2 cellular contexts compared by ENCODE assay signal in the genomic region with DNA sequence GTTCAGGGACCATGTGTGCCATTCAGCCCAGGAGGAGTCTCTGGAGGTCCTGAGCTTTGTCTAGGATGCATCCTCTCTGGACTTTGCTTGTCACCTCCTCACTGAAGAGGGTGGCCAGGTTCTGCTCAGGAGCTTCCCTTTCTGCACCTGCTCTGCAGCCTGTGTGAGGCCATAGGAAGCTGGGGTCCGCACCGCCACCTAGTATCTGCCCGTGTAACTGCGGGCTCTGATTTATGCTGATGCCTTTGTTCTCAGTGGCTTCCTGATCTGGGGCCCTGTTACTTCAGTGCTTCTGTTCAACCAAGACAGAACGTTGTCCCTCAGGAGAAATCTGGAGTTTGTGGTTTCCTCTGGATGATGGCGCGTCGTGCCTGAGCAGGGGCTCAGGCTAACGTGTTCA.
TF ChIP-seq lines count a peak whose summit lies in the region.

No MANE protein-coding gene starts in this region.

TF ChIP-seq in GM23338, 12 proteins besides CTCF, POLR2A, EP300 and RAD21:
- no peak for TF ChIP-seq CREB1 (CRISPR knock-in tag; IDR thresholded peaks at IDR 0.05; ENCODE audit: low read depth)
- TF ChIP-seq, protein P1, sequence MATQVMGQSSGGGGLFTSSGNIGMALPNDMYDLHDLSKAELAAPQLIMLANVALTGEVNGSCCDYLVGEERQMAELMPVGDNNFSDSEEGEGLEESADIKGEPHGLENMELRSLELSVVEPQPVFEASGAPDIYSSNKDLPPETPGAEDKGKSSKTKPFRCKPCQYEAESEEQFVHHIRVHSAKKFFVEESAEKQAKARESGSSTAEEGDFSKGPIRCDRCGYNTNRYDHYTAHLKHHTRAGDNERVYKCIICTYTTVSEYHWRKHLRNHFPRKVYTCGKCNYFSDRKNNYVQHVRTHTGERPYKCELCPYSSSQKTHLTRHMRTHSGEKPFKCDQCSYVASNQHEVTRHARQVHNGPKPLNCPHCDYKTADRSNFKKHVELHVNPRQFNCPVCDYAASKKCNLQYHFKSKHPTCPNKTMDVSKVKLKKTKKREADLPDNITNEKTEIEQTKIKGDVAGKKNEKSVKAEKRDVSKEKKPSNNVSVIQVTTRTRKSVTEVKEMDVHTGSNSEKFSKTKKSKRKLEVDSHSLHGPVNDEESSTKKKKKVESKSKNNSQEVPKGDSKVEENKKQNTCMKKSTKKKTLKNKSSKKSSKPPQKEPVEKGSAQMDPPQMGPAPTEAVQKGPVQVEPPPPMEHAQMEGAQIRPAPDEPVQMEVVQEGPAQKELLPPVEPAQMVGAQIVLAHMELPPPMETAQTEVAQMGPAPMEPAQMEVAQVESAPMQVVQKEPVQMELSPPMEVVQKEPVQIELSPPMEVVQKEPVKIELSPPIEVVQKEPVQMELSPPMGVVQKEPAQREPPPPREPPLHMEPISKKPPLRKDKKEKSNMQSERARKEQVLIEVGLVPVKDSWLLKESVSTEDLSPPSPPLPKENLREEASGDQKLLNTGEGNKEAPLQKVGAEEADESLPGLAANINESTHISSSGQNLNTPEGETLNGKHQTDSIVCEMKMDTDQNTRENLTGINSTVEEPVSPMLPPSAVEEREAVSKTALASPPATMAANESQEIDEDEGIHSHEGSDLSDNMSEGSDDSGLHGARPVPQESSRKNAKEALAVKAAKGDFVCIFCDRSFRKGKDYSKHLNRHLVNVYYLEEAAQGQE (IDR thresholded peaks at IDR 0.05; ENCODE audit: unreplicated experiment) = no peak
- TF ChIP-seq ZNF331 (CRISPR knock-in tag; IDR thresholded peaks at IDR 0.05; ENCODE audit: low read depth) = no peak
- TF ChIP-seq JUNB (IDR thresholded peaks at IDR 0.05; ENCODE audit: unreplicated experiment) = no peak
- no peak for TF ChIP-seq ZNF114 (CRISPR knock-in tag; IDR thresholded peaks at IDR 0.05)

TF ChIP-seq in GM12878, 131 proteins besides CTCF, POLR2A, EP300 and RAD21:
- TF ChIP-seq CREB1 (IDR thresholded peaks at IDR 0.05; ENCODE audit: low read depth) (no peak), RCOR1 (conservative IDR thresholded peaks at IDR 0.05; ENCODE audit: low read depth, low read length) (no peak), HDAC6 (IDR thresholded peaks at IDR 0.05; ENCODE audit: unreplicated experiment) (no peak), POLR2AphosphoS5 (IDR thresholded peaks at IDR 0.05; ENCODE audit: low read length) (no peak), CEBPB (IDR thresholded peaks at IDR 0.05; ENCODE audit: borderline replicate concordance in 1 of 2, low read depth in 2 of 2, low read length in 2 of 2) (no peak), NBN (IDR thresholded peaks at IDR 0.05) (no peak), MEF2A (IDR thresholded peaks at IDR 0.05; ENCODE audit: insufficient read depth, low read depth, low read length) (no peak), CHD4 (IDR thresholded peaks at IDR 0.05) (no peak), NFXL1 (IDR thresholded peaks at IDR 0.05; ENCODE audit: borderline replicate concordance) (no peak), JUNB (IDR thresholded peaks at IDR 0.05) (no peak), CBX3 (IDR thresholded peaks at IDR 0.05; ENCODE audit: borderline replicate concordance, low read depth) (no peak), POU2F2 (IDR thresholded peaks at IDR 0.05; ENCODE audit: borderline replicate concordance, low read depth, low read length) (no peak), RELA (IDR thresholded peaks at IDR 0.05; ENCODE audit: borderline replicate concordance, partially characterized antibody) (no peak)
- TF ChIP-seq, protein P2, sequence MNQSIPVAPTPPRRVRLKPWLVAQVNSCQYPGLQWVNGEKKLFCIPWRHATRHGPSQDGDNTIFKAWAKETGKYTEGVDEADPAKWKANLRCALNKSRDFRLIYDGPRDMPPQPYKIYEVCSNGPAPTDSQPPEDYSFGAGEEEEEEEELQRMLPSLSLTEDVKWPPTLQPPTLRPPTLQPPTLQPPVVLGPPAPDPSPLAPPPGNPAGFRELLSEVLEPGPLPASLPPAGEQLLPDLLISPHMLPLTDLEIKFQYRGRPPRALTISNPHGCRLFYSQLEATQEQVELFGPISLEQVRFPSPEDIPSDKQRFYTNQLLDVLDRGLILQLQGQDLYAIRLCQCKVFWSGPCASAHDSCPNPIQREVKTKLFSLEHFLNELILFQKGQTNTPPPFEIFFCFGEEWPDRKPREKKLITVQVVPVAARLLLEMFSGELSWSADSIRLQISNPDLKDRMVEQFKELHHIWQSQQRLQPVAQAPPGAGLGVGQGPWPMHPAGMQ (IDR thresholded peaks at IDR 0.05; ENCODE audit: borderline replicate concordance) = no peak
- TF ChIP-seq, protein P3, sequence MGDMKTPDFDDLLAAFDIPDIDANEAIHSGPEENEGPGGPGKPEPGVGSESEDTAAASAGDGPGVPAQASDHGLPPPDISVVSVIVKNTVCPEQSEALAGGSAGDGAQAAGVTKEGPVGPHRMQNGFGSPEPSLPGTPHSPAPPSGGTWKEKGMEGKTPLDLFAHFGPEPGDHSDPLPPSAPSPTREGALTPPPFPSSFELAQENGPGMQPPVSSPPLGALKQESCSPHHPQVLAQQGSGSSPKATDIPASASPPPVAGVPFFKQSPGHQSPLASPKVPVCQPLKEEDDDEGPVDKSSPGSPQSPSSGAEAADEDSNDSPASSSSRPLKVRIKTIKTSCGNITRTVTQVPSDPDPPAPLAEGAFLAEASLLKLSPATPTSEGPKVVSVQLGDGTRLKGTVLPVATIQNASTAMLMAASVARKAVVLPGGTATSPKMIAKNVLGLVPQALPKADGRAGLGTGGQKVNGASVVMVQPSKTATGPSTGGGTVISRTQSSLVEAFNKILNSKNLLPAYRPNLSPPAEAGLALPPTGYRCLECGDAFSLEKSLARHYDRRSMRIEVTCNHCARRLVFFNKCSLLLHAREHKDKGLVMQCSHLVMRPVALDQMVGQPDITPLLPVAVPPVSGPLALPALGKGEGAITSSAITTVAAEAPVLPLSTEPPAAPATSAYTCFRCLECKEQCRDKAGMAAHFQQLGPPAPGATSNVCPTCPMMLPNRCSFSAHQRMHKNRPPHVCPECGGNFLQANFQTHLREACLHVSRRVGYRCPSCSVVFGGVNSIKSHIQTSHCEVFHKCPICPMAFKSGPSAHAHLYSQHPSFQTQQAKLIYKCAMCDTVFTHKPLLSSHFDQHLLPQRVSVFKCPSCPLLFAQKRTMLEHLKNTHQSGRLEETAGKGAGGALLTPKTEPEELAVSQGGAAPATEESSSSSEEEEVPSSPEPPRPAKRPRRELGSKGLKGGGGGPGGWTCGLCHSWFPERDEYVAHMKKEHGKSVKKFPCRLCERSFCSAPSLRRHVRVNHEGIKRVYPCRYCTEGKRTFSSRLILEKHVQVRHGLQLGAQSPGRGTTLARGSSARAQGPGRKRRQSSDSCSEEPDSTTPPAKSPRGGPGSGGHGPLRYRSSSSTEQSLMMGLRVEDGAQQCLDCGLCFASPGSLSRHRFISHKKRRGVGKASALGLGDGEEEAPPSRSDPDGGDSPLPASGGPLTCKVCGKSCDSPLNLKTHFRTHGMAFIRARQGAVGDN (IDR thresholded peaks at IDR 0.05) = no peak
- TF ChIP-seq, protein P4, sequence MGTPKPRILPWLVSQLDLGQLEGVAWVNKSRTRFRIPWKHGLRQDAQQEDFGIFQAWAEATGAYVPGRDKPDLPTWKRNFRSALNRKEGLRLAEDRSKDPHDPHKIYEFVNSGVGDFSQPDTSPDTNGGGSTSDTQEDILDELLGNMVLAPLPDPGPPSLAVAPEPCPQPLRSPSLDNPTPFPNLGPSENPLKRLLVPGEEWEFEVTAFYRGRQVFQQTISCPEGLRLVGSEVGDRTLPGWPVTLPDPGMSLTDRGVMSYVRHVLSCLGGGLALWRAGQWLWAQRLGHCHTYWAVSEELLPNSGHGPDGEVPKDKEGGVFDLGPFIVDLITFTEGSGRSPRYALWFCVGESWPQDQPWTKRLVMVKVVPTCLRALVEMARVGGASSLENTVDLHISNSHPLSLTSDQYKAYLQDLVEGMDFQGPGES (IDR thresholded peaks at IDR 0.05) = no peak
- TF ChIP-seq, protein P5, sequence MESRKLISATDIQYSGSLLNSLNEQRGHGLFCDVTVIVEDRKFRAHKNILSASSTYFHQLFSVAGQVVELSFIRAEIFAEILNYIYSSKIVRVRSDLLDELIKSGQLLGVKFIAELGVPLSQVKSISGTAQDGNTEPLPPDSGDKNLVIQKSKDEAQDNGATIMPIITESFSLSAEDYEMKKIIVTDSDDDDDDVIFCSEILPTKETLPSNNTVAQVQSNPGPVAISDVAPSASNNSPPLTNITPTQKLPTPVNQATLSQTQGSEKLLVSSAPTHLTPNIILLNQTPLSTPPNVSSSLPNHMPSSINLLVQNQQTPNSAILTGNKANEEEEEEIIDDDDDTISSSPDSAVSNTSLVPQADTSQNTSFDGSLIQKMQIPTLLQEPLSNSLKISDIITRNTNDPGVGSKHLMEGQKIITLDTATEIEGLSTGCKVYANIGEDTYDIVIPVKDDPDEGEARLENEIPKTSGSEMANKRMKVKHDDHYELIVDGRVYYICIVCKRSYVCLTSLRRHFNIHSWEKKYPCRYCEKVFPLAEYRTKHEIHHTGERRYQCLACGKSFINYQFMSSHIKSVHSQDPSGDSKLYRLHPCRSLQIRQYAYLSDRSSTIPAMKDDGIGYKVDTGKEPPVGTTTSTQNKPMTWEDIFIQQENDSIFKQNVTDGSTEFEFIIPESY (IDR thresholded peaks at IDR 0.05) = no peak
- TF ChIP-seq, protein P6, sequence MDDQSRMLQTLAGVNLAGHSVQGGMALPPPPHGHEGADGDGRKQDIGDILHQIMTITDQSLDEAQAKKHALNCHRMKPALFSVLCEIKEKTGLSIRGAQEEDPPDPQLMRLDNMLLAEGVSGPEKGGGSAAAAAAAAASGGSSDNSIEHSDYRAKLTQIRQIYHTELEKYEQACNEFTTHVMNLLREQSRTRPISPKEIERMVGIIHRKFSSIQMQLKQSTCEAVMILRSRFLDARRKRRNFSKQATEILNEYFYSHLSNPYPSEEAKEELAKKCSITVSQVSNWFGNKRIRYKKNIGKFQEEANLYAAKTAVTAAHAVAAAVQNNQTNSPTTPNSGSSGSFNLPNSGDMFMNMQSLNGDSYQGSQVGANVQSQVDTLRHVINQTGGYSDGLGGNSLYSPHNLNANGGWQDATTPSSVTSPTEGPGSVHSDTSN (IDR thresholded peaks at IDR 0.05; ENCODE audit: insufficient replicate concordance, low read depth, low read length) = no peak
- TF ChIP-seq, protein P1 (IDR thresholded peaks at IDR 0.05; ENCODE audit: low read depth, low read length) = no peak
